1 cellular context compared by ENCODE assay signal in the genomic region with DNA sequence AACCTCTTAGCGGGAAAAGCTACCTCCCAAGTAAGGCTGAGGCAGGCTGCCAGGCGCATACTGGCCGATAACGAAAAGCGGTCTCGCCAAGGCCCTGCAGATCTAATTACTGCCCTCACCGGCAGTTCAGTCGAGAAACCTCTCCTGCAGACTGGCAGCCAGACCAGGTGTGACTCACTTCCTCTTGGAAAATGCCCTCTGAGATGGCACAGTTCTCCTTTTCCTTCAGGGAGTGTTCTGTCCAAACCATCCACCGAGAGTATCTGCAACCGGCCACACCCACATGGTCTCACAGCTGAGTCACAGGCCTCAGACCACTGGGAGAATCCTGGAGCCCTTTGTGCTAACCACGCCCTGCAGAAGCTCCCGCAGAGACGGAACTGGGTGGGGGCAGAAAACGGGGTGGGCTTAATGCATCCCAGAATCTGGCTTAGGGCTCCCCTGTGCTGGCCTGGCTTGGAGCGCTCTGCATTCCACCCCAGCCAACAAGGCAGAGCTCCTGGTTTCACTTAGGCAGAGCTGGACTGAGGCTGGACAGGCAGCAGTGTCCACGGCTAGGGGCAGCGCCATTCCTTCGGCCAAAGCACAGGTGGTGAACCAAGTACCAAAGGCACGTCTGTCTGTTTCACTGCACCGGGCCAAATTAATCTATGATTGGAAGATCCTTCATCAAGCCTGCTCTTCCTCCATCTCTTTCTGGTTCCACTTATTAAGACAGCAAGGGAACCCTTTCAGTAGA.
TF ChIP-seq lines count a peak whose summit lies in the region.

No MANE protein-coding gene starts in this region.

TF ChIP-seq in K562, 482 proteins besides CTCF, POLR2A, EP300 and RAD21:
- TF ChIP-seq RNF2 (IDR thresholded peaks at IDR 0.05) (peak; percentile 79; the same call in 1 of the 2 replicates), MEF2A (IDR thresholded peaks at IDR 0.05; ENCODE audit: control insufficient read depth, low read depth, low read length) (no peak), RCOR1 (IDR thresholded peaks at IDR 0.05; ENCODE audit: borderline replicate concordance in 1 of 2, low read depth in 2 of 2, low read length in 2 of 2) (peak in 1 of 2 experiments; percentile 73; a peak in 1 of 4 replicates), CBX8 (IDR thresholded peaks at IDR 0.05; ENCODE audit: borderline replicate concordance, extremely low read depth, low read depth, low read length, poor library complexity, severe bottlenecking) (peak; percentile 99), ARNT (IDR thresholded peaks at IDR 0.05) (no peak), HDAC1 (IDR thresholded peaks at IDR 0.05) (0 out of 4 replicates have a peak, but pooled peaks of 1 of the 2 experiments have one; percentile 30), ARID1B (IDR thresholded peaks at IDR 0.05) (peak; percentile 33), ZNF766 (CRISPR knock-in tag; conservative IDR thresholded peaks at IDR 0.05) (peak; percentile 51; the same call in 1 of the 2 replicates), HDAC8 (tag; IDR thresholded peaks at IDR 0.05) (no peak), SMARCA4 (IDR thresholded peaks at IDR 0.05) (0 out of 2 replicates have a peak, but pooled peaks have one; percentile 16), SPI1 (IDR thresholded peaks at IDR 0.05; ENCODE audit: borderline replicate concordance, low read depth, low read length) (0 out of 2 replicates have a peak, but pooled peaks have one; percentile 15), ZNF354B (CRISPR knock-in tag; IDR thresholded peaks at IDR 0.05) (no peak), JUND (IDR thresholded peaks at IDR 0.05; ENCODE audit: borderline replicate concordance, low read depth, low read length) (peak; percentile 71), JUND (tag; IDR thresholded peaks at IDR 0.05; ENCODE audit: borderline replicate concordance, low read depth, low read length) (0 out of 3 replicates have a peak, but pooled peaks have one; percentile 21), DACH1 (IDR thresholded peaks at IDR 0.05; ENCODE audit: partially characterized antibody) (peak; percentile 25), ZBTB7A (IDR thresholded peaks at IDR 0.05; ENCODE audit: borderline replicate concordance, control insufficient read depth, low read depth, low read length) (peak; percentile 46; the same call in 1 of the 2 replicates), HDAC2 (IDR thresholded peaks at IDR 0.05) (peak; percentile 67; the same call in 1 of the 2 replicates), SREBF2 (CRISPR knock-in tag; IDR thresholded peaks at IDR 0.05) (no peak), CBFA2T3 (IDR thresholded peaks at IDR 0.05) (0 out of 2 replicates have a peak, but pooled peaks have one; percentile 5), FOSL1 (tag; conservative IDR thresholded peaks at IDR 0.05) (peak; percentile 60), NONO (IDR thresholded peaks at IDR 0.05; ENCODE audit: low read depth in 2 of 2, low read length in 1 of 2) (no peak), ZNF140 (CRISPR knock-in tag; IDR thresholded peaks at IDR 0.05) (no peak), YBX1 (IDR thresholded peaks at IDR 0.05) (no peak), ZFP36 (IDR thresholded peaks at IDR 0.05; ENCODE audit: low read depth, low read length, partially characterized antibody) (peak; percentile 77), CREBBP (IDR thresholded peaks at IDR 0.05; ENCODE audit: low read depth, low read length) (no peak), NFE2 (IDR thresholded peaks at IDR 0.05; ENCODE audit: low read depth) (peak; percentile 63; the same call in 1 of the 2 replicates), MCM5 (IDR thresholded peaks at IDR 0.05; ENCODE audit: low read depth) (no peak), ZNF76 (CRISPR knock-in tag; IDR thresholded peaks at IDR 0.05; ENCODE audit: borderline replicate concordance) (no peak), XRCC4 (IDR thresholded peaks at IDR 0.05; ENCODE audit: extremely low read depth, insufficient read depth, insufficient read length) (no peak), ZNF785 (CRISPR knock-in tag; IDR thresholded peaks at IDR 0.05) (no peak), CBX2 (IDR thresholded peaks at IDR 0.05; ENCODE audit: insufficient read depth, low read length, poor library complexity, severe bottlenecking) (peak; percentile 25), CTBP1 (IDR thresholded peaks at IDR 0.05; ENCODE audit: borderline replicate concordance) (peak; percentile 53; the same call in 1 of the 2 replicates), RFX5 (IDR thresholded peaks at IDR 0.05; ENCODE audit: low read depth, low read length) (no peak), NFIC (IDR thresholded peaks at IDR 0.05) (peak; percentile 34; the same call in 1 of the 2 replicates), MYNN (IDR thresholded peaks at IDR 0.05) (peak; percentile 49; the same call in 1 of the 2 replicates), MYNN (CRISPR knock-in tag; IDR thresholded peaks at IDR 0.05) (no peak), DPF2 (IDR thresholded peaks at IDR 0.05) (0 out of 2 replicates have a peak, but pooled peaks have one; percentile 22), PCBP2 (IDR thresholded peaks at IDR 0.05; ENCODE audit: low read depth, low read length, poor library complexity, severe bottlenecking) (no peak), BMI1 (IDR thresholded peaks at IDR 0.05; ENCODE audit: low read length) (peak; percentile 60), JUN (IDR thresholded peaks at IDR 0.05; ENCODE audit: borderline replicate concordance, low read depth, low read length) (no peak), JUN (CRISPR knock-in tag; IDR thresholded peaks at IDR 0.05; ENCODE audit: borderline replicate concordance) (no peak)
- TF ChIP-seq, protein P1, sequence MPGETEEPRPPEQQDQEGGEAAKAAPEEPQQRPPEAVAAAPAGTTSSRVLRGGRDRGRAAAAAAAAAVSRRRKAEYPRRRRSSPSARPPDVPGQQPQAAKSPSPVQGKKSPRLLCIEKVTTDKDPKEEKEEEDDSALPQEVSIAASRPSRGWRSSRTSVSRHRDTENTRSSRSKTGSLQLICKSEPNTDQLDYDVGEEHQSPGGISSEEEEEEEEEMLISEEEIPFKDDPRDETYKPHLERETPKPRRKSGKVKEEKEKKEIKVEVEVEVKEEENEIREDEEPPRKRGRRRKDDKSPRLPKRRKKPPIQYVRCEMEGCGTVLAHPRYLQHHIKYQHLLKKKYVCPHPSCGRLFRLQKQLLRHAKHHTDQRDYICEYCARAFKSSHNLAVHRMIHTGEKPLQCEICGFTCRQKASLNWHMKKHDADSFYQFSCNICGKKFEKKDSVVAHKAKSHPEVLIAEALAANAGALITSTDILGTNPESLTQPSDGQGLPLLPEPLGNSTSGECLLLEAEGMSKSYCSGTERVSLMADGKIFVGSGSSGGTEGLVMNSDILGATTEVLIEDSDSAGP (CRISPR knock-in tag; IDR thresholded peaks at IDR 0.05), result no peak
- TF ChIP-seq, protein P2, sequence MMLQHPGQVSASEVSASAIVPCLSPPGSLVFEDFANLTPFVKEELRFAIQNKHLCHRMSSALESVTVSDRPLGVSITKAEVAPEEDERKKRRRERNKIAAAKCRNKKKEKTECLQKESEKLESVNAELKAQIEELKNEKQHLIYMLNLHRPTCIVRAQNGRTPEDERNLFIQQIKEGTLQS (IDR thresholded peaks at IDR 0.05), result peak; percentile 22; the same call in 1 of the 2 replicates
- TF ChIP-seq, protein P2 (CRISPR knock-in tag; conservative IDR thresholded peaks at IDR 0.05), result no peak
- TF ChIP-seq, protein P3, sequence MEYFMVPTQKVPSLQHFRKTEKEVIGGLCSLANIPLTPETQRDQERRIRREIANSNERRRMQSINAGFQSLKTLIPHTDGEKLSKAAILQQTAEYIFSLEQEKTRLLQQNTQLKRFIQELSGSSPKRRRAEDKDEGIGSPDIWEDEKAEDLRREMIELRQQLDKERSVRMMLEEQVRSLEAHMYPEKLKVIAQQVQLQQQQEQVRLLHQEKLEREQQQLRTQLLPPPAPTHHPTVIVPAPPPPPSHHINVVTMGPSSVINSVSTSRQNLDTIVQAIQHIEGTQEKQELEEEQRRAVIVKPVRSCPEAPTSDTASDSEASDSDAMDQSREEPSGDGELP (CRISPR knock-in tag; IDR thresholded peaks at IDR 0.05; ENCODE audit: borderline replicate concordance), result peak; percentile 68
